Comparison of ENCODE assay signal across 8 cellular contexts in the genomic region with DNA sequence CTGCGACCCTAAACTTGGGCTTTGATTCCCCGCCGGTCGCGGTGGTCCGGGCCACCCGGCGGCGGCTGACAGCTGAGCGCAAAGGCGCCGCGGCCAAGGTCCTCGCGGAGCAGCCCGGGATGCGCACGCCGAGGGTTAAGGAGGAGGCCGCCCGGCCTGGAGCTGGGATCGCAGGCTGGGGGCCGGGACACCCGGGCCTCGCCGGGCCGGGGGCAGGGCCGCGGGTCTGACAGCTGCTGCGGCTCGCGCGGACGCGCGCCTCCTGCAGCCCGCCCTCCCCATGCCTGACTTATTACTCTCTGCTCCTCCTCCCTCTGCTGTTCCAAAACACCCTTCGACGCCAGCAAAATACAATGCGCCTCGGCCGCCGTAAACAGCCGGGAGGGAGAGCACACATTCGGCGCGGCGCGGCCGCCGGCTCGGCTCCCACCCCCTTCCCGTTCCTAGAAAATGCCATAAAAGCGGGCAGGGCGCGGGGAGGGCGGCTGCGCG.
DNase-seq lines count a peak whose midpoint lies in the region; ATAC-seq and TF ChIP-seq lines count a peak whose summit lies in the region.

No MANE protein-coding gene starts in this region.

- TF ChIP-seq CTCF in GM10266 (IDR thresholded peaks at IDR 0.05; ENCODE audit: control insufficient read depth, insufficient read depth, low read depth, missing control alignments), result peak; percentile 21

- peak; percentile 47 for ATAC-seq in HG03025 (IDR thresholded peaks at IDR 0.05; ENCODE audit: low FRiP score, unreplicated experiment)
- no peak for ATAC-seq in GM21390 (IDR thresholded peaks at IDR 0.05; ENCODE audit: unreplicated experiment)

- peak overlapping the region; percentile 29 for H3K27ac ChIP-seq in epithelial cell of prostate

- DNase-seq in GM10266 (ENCODE audit: extremely low spot score) (peak; percentile 61), NCI-H748 treated with DMSO at 0.1 percent for 48 hours (lab: John Stamatoyannopoulos, UW) (peak; percentile 24), activated T-cell treated with anti-CD3 and anti-CD28 coated beads for 4 hours (peak; percentile 52), epithelial cell of prostate (ENCODE audit: low read depth, low spot score) (peak; percentile 46), midbrain (lab: John Stamatoyannopoulos, UW) (peak; percentile 68)
- peak; percentile 37 for DNase-seq in stimulated activated CD8-positive, alpha-beta memory T cell treated with anti-CD3 and anti-CD28 coated beads, Interleukin-4, amount 100 ng/mL, for 24 hours (ENCODE audit: low read depth)
